In genomic region chr5:137220523-137220927, GRCh38 we compare ENCODE assay signal across 9 cellular contexts.
DNase-seq lines count a peak whose midpoint lies in the region; ATAC-seq and TF ChIP-seq lines count a peak whose summit lies in the region.
"Had no signal": no experiment of that assay in that cellular context is flagged by ENCODE, and none has a peak within 500 bp of the region (broad histone marks: within the 10 kb centered on the region; RNA-seq: fewer than 3 reads in every experiment).

No MANE protein-coding gene starts in this region.

- peak; percentile 63 for TF ChIP-seq CTCF in AG09309 (IDR thresholded peaks at IDR 0.05; ENCODE audit: control insufficient read depth, insufficient read depth, low read depth, low read length, missing control alignments)

- DNase-seq in AG09309 (ENCODE audit: low read depth) (peak; percentile 55), NCI-H226 (peak; percentile 21), astrocyte of the hippocampus (ENCODE audit: low read depth, low spot score) (peak; percentile 73), kidney tubule cell (ENCODE audit: low spot score) (peak; percentile 95), GOT3 (lab: John Stamatoyannopoulos, UW) (no peak)
- no peak for DNase-seq in activated CD4-positive, CD25-positive, alpha-beta regulatory T cell treated with anti-CD3 and anti-CD28 coated beads, Interleukin-2, amount 50 U/mL, for 72 hours

- ATAC-seq in GM18520 (IDR thresholded peaks at IDR 0.05; ENCODE audit: unreplicated experiment) (peak; percentile 81), HG03060 (IDR thresholded peaks at IDR 0.05; ENCODE audit: low read depth, unreplicated experiment) (peak; percentile 87)

- no peak overlapping the region for H3K4me3 ChIP-seq in AG09309 (ENCODE audit: control insufficient read depth, low read depth, low read length)
- H3K4me3 ChIP-seq: lung had no signal

Comparison
In these comparisons a context has a peak if more than half of its experiments do, and no peak if none do; other contexts are left out.
1. DNase-seq: peak in AG09309 (single experiment), NCI-H226 (single experiment), astrocyte of the hippocampus (single experiment) and kidney tubule cell (single experiment); none in GOT3 (single experiment) and activated CD4-positive, CD25-positive, alpha-beta regulatory T cell treated with anti-CD3 and anti-CD28 coated beads, Interleukin-2, amount 50 U/mL, for 72 hours (single experiment).